In the genomic region with DNA sequence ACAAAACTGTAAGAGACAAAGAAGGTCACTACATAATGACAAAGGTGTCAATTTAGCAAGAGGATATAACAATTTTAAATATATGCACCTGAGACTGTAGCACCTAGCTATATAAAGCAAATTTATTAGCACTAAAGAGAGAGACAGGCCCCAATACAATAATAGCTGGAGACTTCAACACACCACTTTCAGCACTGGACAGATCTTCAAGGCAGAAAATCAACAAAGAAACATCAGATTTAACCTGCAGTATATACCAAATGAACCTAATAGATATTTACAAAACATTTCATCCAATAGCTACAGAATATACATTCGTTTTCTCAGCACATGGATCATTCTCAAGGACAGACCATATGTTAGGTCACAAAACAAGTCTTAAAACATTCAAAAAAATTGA, we compare ENCODE assay signal across 11 cellular contexts. TPM values are rescaled to one million over a fixed set of nuclear protein-coding genes. Genes with fewer than 3 reads are reported as not detected.
"Had no signal": no experiment of that assay in that cellular context is flagged by ENCODE, and none has a peak within 500 bp of the region (broad histone marks: within the 10 kb centered on the region; RNA-seq: fewer than 3 reads in every experiment).

No MANE protein-coding gene starts in this region.

- H3K4me2 ChIP-seq: KMS-11 had no signal

- H3K9ac ChIP-seq: KMS-11 had no signal

- ATAC-seq: HepG2, K562 had no signal

- H3K4me1 Mint-ChIP-seq: IgD-negative memory B cell had no signal

- FAIRE-seq: HepG2, HTR-8/SVneo, K562 had no signal

- H3K4me3 Mint-ChIP-seq: IgD-negative memory B cell had no signal

- H3K27ac Mint-ChIP-seq: IgD-negative memory B cell had no signal

- H3K4me3 ChIP-seq: K562 had no signal

- H3K27ac ChIP-seq: HL-60, KMS-11 had no signal

- DNase-seq: IMR-90, KBM-7, KG1 had no signal

RNA-seq across cellular contexts. Expression of a gene that starts 14.7 kb away (rescaled TPM):
- total RNA-seq: HepG2, HT-29, HT1080, IMR-90, K562 had no signal
- polyA plus RNA-seq: HepG2, IgD-negative memory B cell, IMR-90, K562 had no signal
